25 cellular contexts compared by ENCODE assay signal in genomic region chr11:70584786-70585545, GRCh38.
A peak's percentile ranks its signal among the peaks of the same experiment; 100 is the strongest.
DNase-seq lines count a peak whose midpoint lies in the region; TF ChIP-seq lines count a peak whose summit lies in the region.
"Had no signal": no experiment of that assay in that cellular context is flagged by ENCODE, and none has a peak within 500 bp of the region (broad histone marks: within the 10 kb centered on the region; RNA-seq: fewer than 3 reads in every experiment).

No MANE protein-coding gene starts in this region.

- H3K27ac ChIP-seq in neural progenitor cell = no peak overlapping the region
- H3K27ac ChIP-seq: 22Rv1, BLaER1, SJCRH30 had no signal

- H3K4me1 ChIP-seq in neural progenitor cell = no peaks in the 10 kb centered on the region
- H3K4me1 ChIP-seq: Caco-2, SJCRH30 had no signal

- peak; percentile 54 for DNase-seq in activated effector memory CD4-positive, alpha-beta T cell treated with anti-CD3 and anti-CD28 coated beads, Interleukin-2, amount 50 U/mL, for 16 hours
- no peak for DNase-seq in activated effector memory CD4-positive, alpha-beta T cell treated with Interleukin-2 at 50 U/mL for 16 hours
- DNase-seq in cerebellum (ENCODE audit: low spot score) = peak; percentile 67
- DNase-seq in neural progenitor cell (ENCODE audit: low spot score) = no peak
- no peak for DNase-seq in activated gamma-delta T cell (lab: John Stamatoyannopoulos, UW)
- DNase-seq in NCI-H146 treated with DMSO at 0.1 percent for 48 hours (lab: John Stamatoyannopoulos, UW; ENCODE audit: unreplicated experiment) = no peak
- no peak for DNase-seq in NCI-H1930 (lab: John Stamatoyannopoulos, UW)
- DNase-seq in NCI-H146 (lab: John Stamatoyannopoulos, UW) = no peak
- DNase-seq: ACHN; Caco-2; CD4-positive, alpha-beta memory T cell; DND-41; GOT3; KBM-7; MM.1S; NCI-H1048; NCI-H1417 treated with DMSO at 0.1 percent for 48 hours; NCI-H2029 treated with DMSO at 0.1 percent for 48 hours; NCI-H345; NCI-H524; NCI-H774; NK-92 treated with Interleukin-12 subunit alpha and Interleukin-12 subunit beta, amount 100 ng/mL, for 24 hours; SJCRH30 had no signal

- TF ChIP-seq CTCF in neural progenitor cell (IDR thresholded peaks at IDR 0.05) = no peak

- no peaks in the 10 kb centered on the region for H3K9me3 ChIP-seq in neural progenitor cell (ENCODE audit: low read depth)
- H3K9me3 ChIP-seq: Caco-2, SJCRH30 had no signal

- H3K79me2 ChIP-seq in neural progenitor cell (ENCODE audit: low read depth) = no peaks in the 10 kb centered on the region

- H3K4me3 Mint-ChIP-seq in neural progenitor cell = no peak overlapping the region
- H3K4me3 Mint-ChIP-seq: CD4-positive, alpha-beta memory T cell had no signal

- H3K27me3 ChIP-seq in neural progenitor cell = no peaks in the 10 kb centered on the region
- H3K27me3 ChIP-seq: SJCRH30 had no signal

- H3K9ac ChIP-seq in neural progenitor cell = no peak overlapping the region
- H3K9ac ChIP-seq: BLaER1 had no signal

- no peak overlapping the region for H3K4me3 ChIP-seq in neural progenitor cell
- H3K4me3 ChIP-seq: BLaER1, SJCRH30 had no signal

- peaks cover 4% of the 10 kb centered on the region for H3K9me3 Mint-ChIP-seq in neural progenitor cell
- H3K9me3 Mint-ChIP-seq: CD4-positive, alpha-beta memory T cell had no signal

- peaks cover 3% of the 10 kb centered on the region for H3K27me3 Mint-ChIP-seq in neural progenitor cell (ENCODE audit: insufficient read depth, low read depth)

- H3K4me2 ChIP-seq in neural progenitor cell = no peak overlapping the region
- H3K4me2 ChIP-seq: BLaER1 had no signal

- peak overlapping the region; percentile 62 for H3K27ac Mint-ChIP-seq in neural progenitor cell
- H3K27ac Mint-ChIP-seq: CD4-positive, alpha-beta memory T cell had no signal

- no peaks in the 10 kb centered on the region for H3K36me3 ChIP-seq in neural progenitor cell
- H3K36me3 ChIP-seq: BLaER1, SJCRH30 had no signal

- H4K20me1 ChIP-seq in neural progenitor cell (ENCODE audit: low read depth) = peaks cover 15% of the 10 kb centered on the region

- peaks cover 23% of the 10 kb centered on the region for H3K4me1 Mint-ChIP-seq in neural progenitor cell

- H2AFZ ChIP-seq in neural progenitor cell (replicated peaks) = no peak overlapping the region

- H3F3A ChIP-seq in neural progenitor cell (ENCODE audit: low read depth) = no peaks in the 10 kb centered on the region

- H3K36me3 Mint-ChIP-seq in neural progenitor cell = peaks cover 4% of the 10 kb centered on the region
- H3K36me3 Mint-ChIP-seq: CD4-positive, alpha-beta memory T cell had no signal

Comparison
In these comparisons a context has a peak if more than half of its experiments do, and no peak if none do; other contexts are left out.
1. DNase-seq: peak in activated effector memory CD4-positive, alpha-beta T cell treated with anti-CD3 and anti-CD28 coated beads, Interleukin-2, amount 50 U/mL, for 16 hours (single experiment) and cerebellum (single experiment); none in activated effector memory CD4-positive, alpha-beta T cell treated with Interleukin-2 at 50 U/mL for 16 hours (single experiment), neural progenitor cell (single experiment), activated gamma-delta T cell (single experiment), NCI-H146 treated with DMSO at 0.1 percent for 48 hours (single experiment), NCI-H1930 (0 of 2) and NCI-H146 (single experiment).